7 cellular contexts compared by ENCODE assay signal in the genomic region with DNA sequence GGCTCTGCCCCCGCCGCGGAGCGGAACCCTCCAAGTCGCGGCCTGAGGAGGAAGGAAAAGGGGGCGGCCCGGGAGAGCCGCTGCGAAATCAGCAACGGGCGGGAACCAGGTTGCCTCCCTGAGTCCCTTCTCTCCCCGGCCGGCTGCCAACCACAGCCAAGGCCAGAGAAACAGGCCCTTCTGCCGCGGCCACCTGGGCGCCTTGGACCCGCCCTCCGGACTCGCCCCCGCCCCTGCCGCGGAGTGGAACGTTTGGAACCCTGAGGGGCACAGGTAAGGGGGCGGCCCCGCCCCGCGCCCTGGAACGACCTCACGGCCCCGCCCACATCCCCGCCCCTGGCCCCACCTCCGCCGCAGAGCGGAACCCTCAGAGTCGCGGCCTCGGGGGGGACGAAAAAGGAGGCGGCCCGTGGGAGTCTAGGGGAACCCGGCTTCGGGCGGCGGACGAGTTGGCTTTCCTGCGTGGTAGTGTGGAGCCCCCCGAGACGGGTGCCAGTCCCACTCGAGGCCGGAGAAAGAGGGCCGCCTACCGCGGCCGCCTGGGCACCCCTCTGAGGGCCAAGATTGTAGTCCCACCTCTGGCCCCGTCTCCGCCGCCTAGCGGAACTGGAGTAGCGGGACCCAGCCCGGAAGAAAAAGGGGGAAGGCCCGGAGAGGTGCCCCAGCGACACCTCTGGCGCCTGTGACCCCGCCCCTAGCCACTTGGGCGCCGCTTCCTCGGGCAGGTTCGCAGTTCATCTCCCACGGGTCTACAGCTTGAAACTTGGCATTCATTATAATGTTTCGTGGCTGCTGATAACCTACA. TPM values are rescaled to one million over a fixed set of nuclear protein-coding genes. Genes with fewer than 3 reads are reported as not detected.
DNase-seq lines count a peak whose midpoint lies in the region; ATAC-seq and TF ChIP-seq lines count a peak whose summit lies in the region.

No MANE protein-coding gene starts in this region.

- intact Hi-C loops in sigmoid colon (cut with DNase I), result loop anchor here (5.0 to 10.0 kb wide), 3 partner anchors 310 to 557 kb away; partner anchors contain the start of genes CDKL5, PDHA1 and RS1

- peak overlapping the region; percentile 86 to 90 (median 88) for H3K27ac ChIP-seq in sigmoid colon

- peaks cover 0 to 11% (median 6%) of the 10 kb centered on the region in 4 donors for H3K4me1 ChIP-seq in sigmoid colon

- ATAC-seq in GM18517 (IDR thresholded peaks at IDR 0.05; ENCODE audit: unreplicated experiment) (peak; percentile 83), HG03025 (IDR thresholded peaks at IDR 0.05; ENCODE audit: low FRiP score, unreplicated experiment) (peak; percentile 83)

- WGBS in sigmoid colon, 2 donors, result 0 to 1% methylated on average over 71 of the region's 71 CpGs

- H3K9me3 ChIP-seq in sigmoid colon, result no peaks in the 10 kb centered on the region

- TF ChIP-seq EP300 in sigmoid colon (IDR thresholded peaks at IDR 0.05), result no peak

- DNase-seq in NCI-H2029 treated with DMSO at 0.1 percent for 48 hours (lab: John Stamatoyannopoulos, UW) (peak; percentile 36), T1000 (lab: John Stamatoyannopoulos, UW) (peak; percentile 52), astrocyte of the hippocampus (ENCODE audit: low read depth, low spot score) (peak; percentile 85), hypothalamus (lab: John Stamatoyannopoulos, UW) (peak; percentile 11 to 92 (median 66)), sigmoid colon (peak; percentile 89)

- peak; percentile 54 to 66 (median 60) for TF ChIP-seq CTCF in sigmoid colon (IDR thresholded peaks at IDR 0.05)

- H3K36me3 ChIP-seq in sigmoid colon, result no peaks in the 10 kb centered on the region

- no peak for TF ChIP-seq POLR2A in sigmoid colon (IDR thresholded peaks at IDR 0.05)

- H3K27me3 ChIP-seq in sigmoid colon, result peaks cover 0 to 5% (median 0%) of the 10 kb centered on the region in 3 donors

- peak overlapping the region; percentile 47 to 74 (median 70) for H3K4me3 ChIP-seq in sigmoid colon

RNA-seq across cellular contexts. Expression of gene PHKA2, which starts 0.7 kb away (rescaled TPM):
- 10 to 100 TPM in 3 of 4 donors, 1 to 10 TPM in 1; 8.9 to 22.7 (median 15.2) TPM for total RNA-seq in sigmoid colon
- 10 to 100 TPM in 1 of 3 donors, 1 to 10 TPM in 2; 4.2 to 17.2 (median 7.8) TPM for polyA plus RNA-seq in sigmoid colon

Comparison
In these comparisons a context has a peak if more than half of its experiments do, and no peak if none do; other contexts are left out.
1. Peak in every context shown above with its lines: DNase-seq, ATAC-seq, H3K4me3 ChIP-seq and H3K27ac ChIP-seq.
2. DNase-seq: peak in every context shown above with its lines; median percentile 89 in sigmoid colon; 85 in astrocyte of the hippocampus; 66 in hypothalamus; 52 in T1000; 36 in NCI-H2029 treated with DMSO at 0.1 percent for 48 hours.